ENCODE assay signal across 8 cellular contexts in genomic region chr18:76405761-76406356, GRCh38.
DNase-seq lines count a peak whose midpoint lies in the region; ATAC-seq and TF ChIP-seq lines count a peak whose summit lies in the region.

No MANE protein-coding gene starts in this region.

- TF ChIP-seq EP300 in gastroesophageal sphincter (IDR thresholded peaks at IDR 0.05) = no peak

- H3K27ac ChIP-seq in gastroesophageal sphincter = no peak overlapping the region

- peaks cover 0 to 4% of the 10 kb centered on the region in 2 donors for H3K9me3 Mint-ChIP-seq in activated naive CD4-positive, alpha-beta T cell treated with anti-CD3 and anti-CD28 coated beads, Interleukin-2, amount 50 U/mL, for 72 hours
- no peaks in the 10 kb centered on the region for H3K9me3 Mint-ChIP-seq in activated T-cell treated with anti-CD3 and anti-CD28 coated beads, Interleukin-2, amount 50 U/mL, for 24 hours

- H3K4me3 Mint-ChIP-seq in activated T-cell treated with anti-CD3 and anti-CD28 coated beads, Interleukin-2, amount 50 U/mL, for 24 hours = no peak overlapping the region

- WGBS in gastroesophageal sphincter (ENCODE audit: low coverage in 1 of 2), 2 donors = 76% methylated on average over 6 of the region's 31 CpGs; no CpG with 5 or more reads in 1 of the 2 donors

- H3K4me1 Mint-ChIP-seq in activated T-cell treated with anti-CD3 and anti-CD28 coated beads, Interleukin-2, amount 50 U/mL, for 24 hours (ENCODE audit: low read depth) = peaks cover 26% of the 10 kb centered on the region

- peak; percentile 45 for TF ChIP-seq CTCF in NB4 (IDR thresholded peaks at IDR 0.05; ENCODE audit: low read depth, low read length)
- TF ChIP-seq CTCF in gastroesophageal sphincter (IDR thresholded peaks at IDR 0.05) = peak in 3 of 4 experiments; percentile 58 to 85 (median 71)
- peak; percentile 63 for TF ChIP-seq CTCF in retinal pigment epithelial cell (conservative IDR thresholded peaks at IDR 0.05; ENCODE audit: low read depth, low read length)

- H3K4me3 ChIP-seq in NB4 (ENCODE audit: low read depth, low read length) = no peak overlapping the region
- no peak overlapping the region for H3K4me3 ChIP-seq in gastroesophageal sphincter
- no peak overlapping the region for H3K4me3 ChIP-seq in retinal pigment epithelial cell (ENCODE audit: low read length)

- H3K36me3 Mint-ChIP-seq in activated naive CD4-positive, alpha-beta T cell treated with anti-CD3 and anti-CD28 coated beads, Interleukin-2, amount 50 U/mL, for 72 hours = peaks cover 8 to 15% of the 10 kb centered on the region in 2 donors
- peaks cover 14% of the 10 kb centered on the region for H3K36me3 Mint-ChIP-seq in activated T-cell treated with anti-CD3 and anti-CD28 coated beads, Interleukin-2, amount 50 U/mL, for 24 hours (ENCODE audit: low read depth)

- TF ChIP-seq POLR2A in NB4 (IDR thresholded peaks at IDR 0.05; ENCODE audit: extremely low read depth, insufficient read length) = no peak
- no peak for TF ChIP-seq POLR2A in gastroesophageal sphincter (IDR thresholded peaks at IDR 0.05)

- no peaks in the 10 kb centered on the region for H3K9me3 ChIP-seq in gastroesophageal sphincter

- H3K36me3 ChIP-seq in gastroesophageal sphincter = peaks cover 0 to 16% of the 10 kb centered on the region in 2 donors

- peaks cover 0 to 56% (median 0%) of the 10 kb centered on the region in 3 donors for H3K4me1 ChIP-seq in gastroesophageal sphincter

- H3K27me3 ChIP-seq in gastroesophageal sphincter = no peaks in the 10 kb centered on the region

- peak; percentile 13 to 54 (median 45) for DNase-seq in activated naive CD4-positive, alpha-beta T cell (lab: John Stamatoyannopoulos, UW)
- DNase-seq in activated naive CD4-positive, alpha-beta T cell treated with anti-CD3 and anti-CD28 coated beads, Interleukin-2, amount 50 U/mL, for 72 hours (ENCODE audit: low spot score in 2 of 2) = no peak
- DNase-seq in NB4 (ENCODE audit: low read depth) (peak; percentile 60), retinal pigment epithelial cell (ENCODE audit: low read depth) (no peak)
- DNase-seq in activated T-cell treated with anti-CD3 and anti-CD28 coated beads, Interleukin-2, amount 50 U/mL, for 24 hours = peak; percentile 76

- H3K27ac Mint-ChIP-seq in activated naive CD4-positive, alpha-beta T cell treated with anti-CD3 and anti-CD28 coated beads, Interleukin-2, amount 50 U/mL, for 72 hours = no peak overlapping the region
- H3K27ac Mint-ChIP-seq in activated T-cell treated with anti-CD3 and anti-CD28 coated beads, Interleukin-2, amount 50 U/mL, for 24 hours = no peak overlapping the region

- no peaks in the 10 kb centered on the region for H3K27me3 Mint-ChIP-seq in activated T-cell treated with anti-CD3 and anti-CD28 coated beads, Interleukin-2, amount 50 U/mL, for 24 hours

- no peak for ATAC-seq in activated naive CD4-positive, alpha-beta T cell treated with anti-CD3 and anti-CD28 coated beads, Interleukin-2, amount 50 U/mL, for 72 hours
- ATAC-seq in gastroesophageal sphincter = peak; percentile 34
- ATAC-seq in HG03045 (IDR thresholded peaks at IDR 0.05; ENCODE audit: unreplicated experiment) = no peak
- no peak for ATAC-seq in GM21423 (IDR thresholded peaks at IDR 0.05; ENCODE audit: unreplicated experiment)

Comparison
In these comparisons a context has a peak if more than half of its experiments do, and no peak if none do; other contexts are left out.
1. DNase-seq: peak in activated naive CD4-positive, alpha-beta T cell (4 of 4), NB4 (single experiment) and activated T-cell treated with anti-CD3 and anti-CD28 coated beads, Interleukin-2, amount 50 U/mL, for 24 hours (single experiment); none in activated naive CD4-positive, alpha-beta T cell treated with anti-CD3 and anti-CD28 coated beads, Interleukin-2, amount 50 U/mL, for 72 hours (0 of 2) and retinal pigment epithelial cell (single experiment).
2. Peak in every context shown above with its lines, with median percentiles within 50 percentile points of each other: CTCF ChIP-seq.